1 cellular context compared by ENCODE assay signal in the genomic region with DNA sequence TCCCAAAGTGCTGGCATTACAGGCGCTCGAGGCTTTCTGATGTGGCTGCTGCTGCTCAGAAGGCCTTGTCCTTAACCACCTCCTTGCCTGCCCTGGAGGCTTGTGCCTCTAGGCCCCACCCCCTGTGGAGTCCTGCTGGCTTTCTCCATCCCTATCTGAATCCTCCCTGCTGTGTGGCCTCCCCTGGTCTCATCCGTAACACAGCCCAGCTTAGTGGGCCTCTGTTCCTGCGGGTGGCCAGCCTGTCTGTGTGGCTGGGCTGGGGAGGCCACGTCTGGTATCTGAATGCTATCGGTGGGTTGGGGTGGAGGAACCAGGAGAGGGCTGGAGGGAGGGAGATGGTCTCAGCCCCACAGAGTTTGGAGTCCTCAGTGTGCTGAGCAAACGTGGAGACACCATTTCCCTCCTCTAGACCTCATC.
A peak's percentile ranks its signal among the peaks of the same experiment; 100 is the strongest.
TF ChIP-seq lines count a peak whose summit lies in the region.

No MANE protein-coding gene starts in this region.

TF ChIP-seq in GM12878, 131 proteins besides CTCF, POLR2A, EP300 and RAD21:
- no peak for TF ChIP-seq GATAD2B (conservative IDR thresholded peaks at IDR 0.05; ENCODE audit: low read depth)
- no peak for TF ChIP-seq NFYA (IDR thresholded peaks at IDR 0.05; ENCODE audit: borderline replicate concordance, low read depth, low read length)
- TF ChIP-seq ZBED1 (IDR thresholded peaks at IDR 0.05; ENCODE audit: borderline replicate concordance), result peak; percentile 34
- TF ChIP-seq SIX5 (IDR thresholded peaks at IDR 0.05; ENCODE audit: low read depth, low read length, severe bottlenecking), result no peak
